In genomic region chr3:185656321-185656840, GRCh38 we compare ENCODE assay signal across 12 cellular contexts.
DNase-seq lines count a peak whose midpoint lies in the region; ATAC-seq and TF ChIP-seq lines count a peak whose summit lies in the region.
"Had no signal": no experiment of that assay in that cellular context is flagged by ENCODE, and none has a peak within 500 bp of the region (broad histone marks: within the 10 kb centered on the region; RNA-seq: fewer than 3 reads in every experiment).

No MANE protein-coding gene starts in this region.

- H3K27ac ChIP-seq in GM23248, result peak overlapping the region; percentile 98
- peak overlapping the region; percentile 69 to 83 for H3K27ac ChIP-seq in breast epithelium
- H3K27ac ChIP-seq in skeletal muscle tissue (ENCODE audit: low read depth, low read length), result peak overlapping the region; percentile 55

- WGBS in GM23248 (ENCODE audit: low coverage in 1 of 2, low lambda C conversion rate in 2 of 2, missing lambda C conversion rate in 2 of 2), 2 experiments, result 2 to 3% methylated on average over 8 of the region's 8 CpGs

- H3K27me3 ChIP-seq in GM23248 (replicated peaks; ENCODE audit: insufficient read depth), result no peaks in the 10 kb centered on the region
- no peaks in the 10 kb centered on the region for H3K27me3 ChIP-seq in breast epithelium
- no peaks in the 10 kb centered on the region for H3K27me3 ChIP-seq in skeletal muscle tissue (ENCODE audit: control insufficient read depth in 3 of 3, insufficient read depth in 3 of 3, low read length in 3 of 3)

- peak overlapping the region; percentile 80 for H3K9ac ChIP-seq in GM23248
- no peak overlapping the region for H3K9ac ChIP-seq in skeletal muscle tissue (ENCODE audit: low read depth in 1 of 3, low read length in 3 of 3)

- in situ Hi-C loops in GM23248 (cut with MboI), result no loop called here

- H3K4me3 ChIP-seq in GM23248, result no peak overlapping the region
- H3K4me3 ChIP-seq in breast epithelium, result no peak overlapping the region
- H3K4me3 ChIP-seq in skeletal muscle tissue (ENCODE audit: low read length in 3 of 3), result no peak overlapping the region
- H3K4me3 ChIP-seq in mucosa of descending colon, result no peak overlapping the region

- H3K79me2 ChIP-seq in GM23248 (ENCODE audit: insufficient read depth), result no peaks in the 10 kb centered on the region; the same call in 1 of the 2 replicates

- DNase-seq in GM23248 (peak; percentile 98), breast epithelium (ENCODE audit: low spot score in 2 of 2) (no peak), hippocampal formation (lab: John Stamatoyannopoulos, UW) (peak; percentile 23 to 34), NK-92 (lab: John Stamatoyannopoulos, UW; ENCODE audit: unreplicated experiment) (no peak), mucosa of descending colon (no peak)
- DNase-seq: activated CD4-positive, CD25-positive, alpha-beta regulatory T cell; H7; MV-4-11; stimulated activated CD4-positive, alpha-beta T cell treated with anti-CD3 and anti-CD28 coated beads, Interleukin-4, amount 100 ng/mL, for 1 hour had no signal

- peaks cover 61% of the 10 kb centered on the region for H3F3A ChIP-seq in GM23248 (ENCODE audit: insufficient read depth)

- no peaks in the 10 kb centered on the region for H4K20me1 ChIP-seq in GM23248 (ENCODE audit: insufficient read depth)

- H3K9me3 ChIP-seq in GM23248 (ENCODE audit: low read depth) (no peaks in the 10 kb centered on the region), breast epithelium (no peaks in the 10 kb centered on the region), skeletal muscle tissue (ENCODE audit: control insufficient read depth in 3 of 3, low read length in 3 of 3) (no peaks in the 10 kb centered on the region), mucosa of descending colon (no peaks in the 10 kb centered on the region)

- intact Hi-C loops in breast epithelium (cut with DNase I; ENCODE audit: low total_unique reads) (no loop called here), mucosa of descending colon (cut with DNase I, micrococcal nuclease) (no loop called here)

- TF ChIP-seq POLR2A in breast epithelium (IDR thresholded peaks at IDR 0.05), result no peak

- H3K4me1 ChIP-seq in GM23248 (ENCODE audit: insufficient read depth) (peaks cover 48% of the 10 kb centered on the region), breast epithelium (no peaks in the 10 kb centered on the region), skeletal muscle tissue (ENCODE audit: control insufficient read depth in 3 of 3, insufficient read depth in 3 of 3, low read length in 3 of 3) (peaks cover 16 to 19% (median 16%) of the 10 kb centered on the region in 3 donors), mucosa of descending colon (ENCODE audit: low read depth) (peaks cover 4% of the 10 kb centered on the region)

- H3K4me2 ChIP-seq in GM23248 (ENCODE audit: unreplicated experiment), result peak overlapping the region; percentile 56

- ATAC-seq in HG03280 (IDR thresholded peaks at IDR 0.05; ENCODE audit: unreplicated experiment) (no peak), GM19467 (IDR thresholded peaks at IDR 0.05; ENCODE audit: unreplicated experiment) (no peak), mucosa of descending colon (no peak)

- H3K9me2 ChIP-seq in GM23248 (ENCODE audit: insufficient read depth), result no peaks in the 10 kb centered on the region

- TF ChIP-seq CTCF in breast epithelium (IDR thresholded peaks at IDR 0.05), result no peak
- TF ChIP-seq CTCF in mucosa of descending colon (IDR thresholded peaks at IDR 0.05), result no peak

- peaks cover 35% of the 10 kb centered on the region for H3K36me3 ChIP-seq in GM23248 (ENCODE audit: low read depth)
- no peaks in the 10 kb centered on the region for H3K36me3 ChIP-seq in breast epithelium
- no peaks in the 10 kb centered on the region for H3K36me3 ChIP-seq in skeletal muscle tissue (ENCODE audit: control insufficient read depth in 3 of 3, insufficient read depth in 3 of 3, low read length in 3 of 3)
- H3K36me3 ChIP-seq in mucosa of descending colon (ENCODE audit: low read depth), result no peaks in the 10 kb centered on the region

- no peak overlapping the region for H2AFZ ChIP-seq in GM23248

Comparison
In these comparisons a context has a peak if more than half of its experiments do, and no peak if none do; other contexts are left out.
1. DNase-seq: peak in GM23248 (single experiment) and hippocampal formation (2 of 2); none in breast epithelium (0 of 2), NK-92 (single experiment) and mucosa of descending colon (0 of 3).
2. Peak in every context shown above with its lines, with median percentiles within 50 percentile points of each other: H3K27ac ChIP-seq.